In genomic region chr15:76151599-76151974, GRCh38 we compare ENCODE assay signal across 12 cellular contexts.
DNase-seq lines count a peak whose midpoint lies in the region; ATAC-seq and TF ChIP-seq lines count a peak whose summit lies in the region.
"Had no signal": no experiment of that assay in that cellular context is flagged by ENCODE, and none has a peak within 500 bp of the region (broad histone marks: within the 10 kb centered on the region; RNA-seq: fewer than 3 reads in every experiment).

No MANE protein-coding gene starts in this region.

- H3K36me3 Mint-ChIP-seq in dendritic cell treated with granulocyte-macrophage colony-stimulating factor and Interleukin-4, amounts not matched to agents 40 ng/mL and 50 ng/mL, for 4 days (ENCODE audit: low read depth), result no peaks in the 10 kb centered on the region
- no peaks in the 10 kb centered on the region for H3K36me3 Mint-ChIP-seq in nephron progenitor cell (ENCODE audit: low read depth)
- H3K36me3 Mint-ChIP-seq in activated CD8-positive, alpha-beta T cell treated with anti-CD3 and anti-CD28 coated beads for 36 hours (ENCODE audit: low read depth), result no peaks in the 10 kb centered on the region
- H3K36me3 Mint-ChIP-seq: CD8-positive, alpha-beta memory T cell; IgD-negative memory B cell; naive B cell had no signal

- no peak overlapping the region for H3K27ac ChIP-seq in PC-3 (ENCODE audit: low read length)
- H3K27ac ChIP-seq: SK-N-MC had no signal

- H3K79me2 ChIP-seq in PC-3 (ENCODE audit: low read length), result no peaks in the 10 kb centered on the region

- no peaks in the 10 kb centered on the region for H3K9me2 ChIP-seq in PC-3 (replicated peaks; ENCODE audit: low read length)

- no peak overlapping the region for H3K9ac ChIP-seq in PC-3 (ENCODE audit: low read length)

- TF ChIP-seq CTCF in PC-3 (conservative IDR thresholded peaks at IDR 0.05; ENCODE audit: low read depth, low read length), result no peak
- no peak for TF ChIP-seq CTCF in nephron progenitor cell (IDR thresholded peaks at IDR 0.05)
- TF ChIP-seq CTCF in activated CD8-positive, alpha-beta T cell treated with anti-CD3 and anti-CD28 coated beads for 36 hours (IDR thresholded peaks at IDR 0.05), result no peak

- no peaks in the 10 kb centered on the region for H3F3A ChIP-seq in PC-3 (ENCODE audit: low read length, unreplicated experiment)

- POLR2A ChIA-PET in PC-3 (lab: Charles Lee; ENCODE audit: unreplicated experiment), result no interaction called here
- POLR2A ChIA-PET in activated CD8-positive, alpha-beta T cell treated with anti-CD3 and anti-CD28 coated beads for 36 hours (lab: Charles Lee), result no interaction called here

- no peak overlapping the region for H3K4me3 Mint-ChIP-seq in dendritic cell treated with granulocyte-macrophage colony-stimulating factor and Interleukin-4, amounts not matched to agents 40 ng/mL and 50 ng/mL, for 4 days
- no peak overlapping the region for H3K4me3 Mint-ChIP-seq in nephron progenitor cell
- no peak overlapping the region for H3K4me3 Mint-ChIP-seq in activated CD8-positive, alpha-beta T cell treated with anti-CD3 and anti-CD28 coated beads for 36 hours
- H3K4me3 Mint-ChIP-seq: CD8-positive, alpha-beta memory T cell had no signal

- no peaks in the 10 kb centered on the region for H3K9me3 Mint-ChIP-seq in dendritic cell treated with granulocyte-macrophage colony-stimulating factor and Interleukin-4, amounts not matched to agents 40 ng/mL and 50 ng/mL, for 4 days
- no peaks in the 10 kb centered on the region for H3K9me3 Mint-ChIP-seq in nephron progenitor cell
- no peaks in the 10 kb centered on the region for H3K9me3 Mint-ChIP-seq in activated CD8-positive, alpha-beta T cell treated with anti-CD3 and anti-CD28 coated beads for 36 hours
- H3K9me3 Mint-ChIP-seq: CD8-positive, alpha-beta memory T cell; IgD-negative memory B cell; naive B cell had no signal

- H3K27me3 Mint-ChIP-seq in dendritic cell treated with granulocyte-macrophage colony-stimulating factor and Interleukin-4, amounts not matched to agents 40 ng/mL and 50 ng/mL, for 4 days, result peaks cover 6% of the 10 kb centered on the region
- H3K27me3 Mint-ChIP-seq in nephron progenitor cell (ENCODE audit: low read depth, poor library complexity), result peaks cover 43% of the 10 kb centered on the region
- H3K27me3 Mint-ChIP-seq in activated CD8-positive, alpha-beta T cell treated with anti-CD3 and anti-CD28 coated beads for 36 hours, result peaks cover 6% of the 10 kb centered on the region

- H3K27ac Mint-ChIP-seq in dendritic cell treated with granulocyte-macrophage colony-stimulating factor and Interleukin-4, amounts not matched to agents 40 ng/mL and 50 ng/mL, for 4 days, result peak overlapping the region; percentile 28
- peak overlapping the region; percentile 52 for H3K27ac Mint-ChIP-seq in nephron progenitor cell
- no peak overlapping the region for H3K27ac Mint-ChIP-seq in activated CD8-positive, alpha-beta T cell treated with anti-CD3 and anti-CD28 coated beads for 36 hours

- CTCF ChIA-PET in PC-3 (lab: Charles Lee), result no interaction called here
- CTCF ChIA-PET in activated CD8-positive, alpha-beta T cell treated with anti-CD3 and anti-CD28 coated beads for 36 hours (lab: Charles Lee), result interaction anchor here (1.6 to 10.7 kb wide), 7 partner anchors 8 to 92 kb away, joined by 3 to 130 read pairs (median 7); partner anchors contain the start of gene TMEM266

- BruUV-seq in PC-3 (replicated peaks; lab: Mats Ljungman, UMichigan), result no TSS peak

- peak; percentile 66 for DNase-seq in ELF-1 (ENCODE audit: low read depth, low spot score)
- no peak for DNase-seq in PC-3
- DNase-seq in nephron progenitor cell, result no peak
- DNase-seq in activated CD8-positive, alpha-beta T cell treated with anti-CD3 and anti-CD28 coated beads for 36 hours, result no peak

- no peaks in the 10 kb centered on the region for H3K27me3 ChIP-seq in PC-3 (ENCODE audit: low read length)

- H3K4me2 ChIP-seq in PC-3 (ENCODE audit: low read length), result no peak overlapping the region; the same call in 1 of the 2 replicates

- intact Hi-C loops in PC-3 (cut with micrococcal nuclease), result no loop called here
- intact Hi-C loops in dendritic cell treated with granulocyte-macrophage colony-stimulating factor and Interleukin-4, amounts not matched to agents 40 ng/mL and 50 ng/mL, for 4 days (cut with micrococcal nuclease), result no loop called here
- intact Hi-C loops in activated CD8-positive, alpha-beta T cell treated with anti-CD3 and anti-CD28 coated beads for 36 hours (cut with micrococcal nuclease), result no loop called here

- no peak overlapping the region for H3K4me3 ChIP-seq in PC-3 (ENCODE audit: low read length)
- H3K4me3 ChIP-seq: SK-N-MC had no signal

- peaks cover 33% of the 10 kb centered on the region for H3K4me1 Mint-ChIP-seq in dendritic cell treated with granulocyte-macrophage colony-stimulating factor and Interleukin-4, amounts not matched to agents 40 ng/mL and 50 ng/mL, for 4 days (ENCODE audit: low read depth)
- peaks cover 38% of the 10 kb centered on the region for H3K4me1 Mint-ChIP-seq in nephron progenitor cell
- H3K4me1 Mint-ChIP-seq in activated CD8-positive, alpha-beta T cell treated with anti-CD3 and anti-CD28 coated beads for 36 hours (ENCODE audit: low read depth), result peaks cover 32% of the 10 kb centered on the region

- H3K36me3 ChIP-seq in PC-3 (ENCODE audit: low read depth, low read length), result no peaks in the 10 kb centered on the region

- no peaks in the 10 kb centered on the region for H3K9me3 ChIP-seq in PC-3 (ENCODE audit: low read length)

- H4K20me1 ChIP-seq in PC-3 (ENCODE audit: low read length), result no peaks in the 10 kb centered on the region

- ATAC-seq in PC-3 (no peak), GM18520 (IDR thresholded peaks at IDR 0.05; ENCODE audit: unreplicated experiment) (no peak), HG03457 (IDR thresholded peaks at IDR 0.05; ENCODE audit: unreplicated experiment) (no peak), HG03442 (IDR thresholded peaks at IDR 0.05; ENCODE audit: unreplicated experiment) (no peak)
- ATAC-seq in activated CD8-positive, alpha-beta T cell treated with anti-CD3 and anti-CD28 coated beads for 36 hours, result no peak

- H3K4me1 ChIP-seq in PC-3 (ENCODE audit: insufficient read depth, low read length), result peaks cover 11% of the 10 kb centered on the region; the same call in 1 of the 2 replicates

- H2AFZ ChIP-seq in PC-3 (ENCODE audit: low read length), result peak overlapping the region; percentile 75; the same call in 1 of the 2 replicates
